ENCODE assay signal across 1 cellular context in the genomic region with DNA sequence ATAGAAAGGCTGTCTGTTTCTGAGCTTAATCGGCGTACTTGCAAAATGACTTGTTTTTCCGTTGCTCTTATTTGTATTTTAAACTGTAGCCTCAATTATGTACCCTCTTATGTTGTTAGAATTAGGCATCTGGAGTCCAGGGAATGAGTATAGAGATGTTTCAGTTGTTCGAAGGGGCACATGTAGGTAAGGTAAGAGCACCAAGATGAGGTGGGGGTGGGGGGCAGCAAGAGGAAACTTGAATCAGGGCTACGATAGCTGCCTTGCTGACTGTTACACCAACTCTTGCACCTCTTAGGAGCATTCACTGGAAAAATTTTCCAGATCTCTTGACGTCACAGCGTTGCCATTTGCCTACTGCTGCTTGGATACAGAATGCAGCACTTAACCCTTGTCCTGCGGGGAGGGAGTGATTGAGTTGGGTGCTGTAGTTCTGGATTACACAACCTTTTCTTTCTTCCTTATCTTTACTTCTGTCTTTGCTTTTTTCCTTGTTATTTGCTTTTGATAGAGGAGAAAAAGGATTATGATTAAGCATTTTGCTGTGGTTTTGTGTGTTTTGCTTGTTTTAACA.
TF ChIP-seq lines count a peak whose summit lies in the region.

No MANE protein-coding gene starts in this region.

TF ChIP-seq in HepG2, 621 proteins besides CTCF, POLR2A, EP300 and RAD21 (continued from another document and continues in another):
- peak; percentile 36; the same call in 1 of the 2 replicates for TF ChIP-seq GMEB1 (CRISPR knock-in tag; IDR thresholded peaks at IDR 0.05; ENCODE audit: borderline replicate concordance)
- TF ChIP-seq SIN3A (IDR thresholded peaks at IDR 0.05; ENCODE audit: borderline replicate concordance, low read depth, low read length) = peak; percentile 83; the same call in 1 of the 2 replicates
- peak; percentile 43 for TF ChIP-seq TEAD3 (CRISPR knock-in tag; optimal IDR thresholded peaks at IDR 0.05; ENCODE audit: borderline replicate concordance)
- peak; percentile 49; the same call in 1 of the 2 replicates for TF ChIP-seq ISL2 (CRISPR knock-in tag; IDR thresholded peaks at IDR 0.05)
- TF ChIP-seq ZNF10 (CRISPR knock-in tag; IDR thresholded peaks at IDR 0.05; ENCODE audit: borderline replicate concordance, low read depth) = no peak
- TF ChIP-seq ZKSCAN5 (CRISPR knock-in tag; IDR thresholded peaks at IDR 0.05) = no peak
- no peak for TF ChIP-seq IKZF4 (CRISPR knock-in tag; IDR thresholded peaks at IDR 0.05; ENCODE audit: borderline replicate concordance, low read depth, not compliant biosample characterization)
- 0 out of 2 replicates have a peak, but pooled peaks have one; percentile 20 for TF ChIP-seq ZNF792 (CRISPR knock-in tag; IDR thresholded peaks at IDR 0.05)
- no peak for TF ChIP-seq ATRX (CRISPR knock-in tag; IDR thresholded peaks at IDR 0.05; ENCODE audit: borderline replicate concordance)
- TF ChIP-seq NFKBIZ (CRISPR knock-in tag; IDR thresholded peaks at IDR 0.05) = peak; percentile 73; the same call in 1 of the 2 replicates
- peak; percentile 29; the same call in 1 of the 2 replicates for TF ChIP-seq ZNF124 (CRISPR knock-in tag; IDR thresholded peaks at IDR 0.05)
- TF ChIP-seq SRF (IDR thresholded peaks at IDR 0.05; ENCODE audit: low read depth, low read length) = no peak
- TF ChIP-seq TCF7 (IDR thresholded peaks at IDR 0.05; ENCODE audit: low read depth) = peak; percentile 73
- 0 out of 2 replicates have a peak, but pooled peaks have one; percentile 48 for TF ChIP-seq ZBTB26 (CRISPR knock-in tag; IDR thresholded peaks at IDR 0.05; ENCODE audit: borderline replicate concordance)
- TF ChIP-seq, protein P1, sequence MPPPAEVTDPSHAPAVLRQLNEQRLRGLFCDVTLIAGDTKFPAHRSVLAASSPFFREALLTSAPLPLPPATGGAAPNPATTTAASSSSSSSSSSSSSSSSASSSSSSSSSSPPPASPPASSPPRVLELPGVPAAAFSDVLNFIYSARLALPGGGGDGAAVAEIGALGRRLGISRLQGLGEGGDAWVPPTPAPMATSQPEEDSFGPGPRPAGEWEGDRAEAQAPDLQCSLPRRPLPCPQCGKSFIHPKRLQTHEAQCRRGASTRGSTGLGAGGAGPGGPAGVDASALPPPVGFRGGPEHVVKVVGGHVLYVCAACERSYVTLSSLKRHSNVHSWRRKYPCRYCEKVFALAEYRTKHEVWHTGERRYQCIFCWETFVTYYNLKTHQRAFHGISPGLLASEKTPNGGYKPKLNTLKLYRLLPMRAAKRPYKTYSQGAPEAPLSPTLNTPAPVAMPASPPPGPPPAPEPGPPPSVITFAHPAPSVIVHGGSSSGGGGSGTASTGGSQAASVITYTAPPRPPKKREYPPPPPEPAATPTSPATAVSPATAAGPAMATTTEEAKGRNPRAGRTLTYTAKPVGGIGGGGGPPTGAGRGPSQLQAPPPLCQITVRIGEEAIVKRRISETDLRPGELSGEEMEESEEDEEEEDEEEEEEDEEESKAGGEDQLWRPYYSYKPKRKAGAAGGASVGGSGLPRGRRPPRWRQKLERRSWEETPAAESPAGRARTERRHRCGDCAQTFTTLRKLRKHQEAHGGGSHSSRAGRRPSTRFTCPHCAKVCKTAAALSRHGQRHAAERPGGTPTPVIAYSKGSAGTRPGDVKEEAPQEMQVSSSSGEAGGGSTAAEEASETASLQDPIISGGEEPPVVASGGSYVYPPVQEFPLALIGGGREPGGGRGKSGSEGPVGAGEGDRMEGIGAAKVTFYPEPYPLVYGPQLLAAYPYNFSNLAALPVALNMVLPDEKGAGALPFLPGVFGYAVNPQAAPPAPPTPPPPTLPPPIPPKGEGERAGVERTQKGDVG (CRISPR knock-in tag; IDR thresholded peaks at IDR 0.05; ENCODE audit: borderline replicate concordance) = no peak
- peak; percentile 8; the same call in 1 of the 2 replicates for TF ChIP-seq ATF7 (IDR thresholded peaks at IDR 0.05)
- TF ChIP-seq ATF7 (CRISPR knock-in tag; IDR thresholded peaks at IDR 0.05) = no peak
- TF ChIP-seq, protein P2, sequence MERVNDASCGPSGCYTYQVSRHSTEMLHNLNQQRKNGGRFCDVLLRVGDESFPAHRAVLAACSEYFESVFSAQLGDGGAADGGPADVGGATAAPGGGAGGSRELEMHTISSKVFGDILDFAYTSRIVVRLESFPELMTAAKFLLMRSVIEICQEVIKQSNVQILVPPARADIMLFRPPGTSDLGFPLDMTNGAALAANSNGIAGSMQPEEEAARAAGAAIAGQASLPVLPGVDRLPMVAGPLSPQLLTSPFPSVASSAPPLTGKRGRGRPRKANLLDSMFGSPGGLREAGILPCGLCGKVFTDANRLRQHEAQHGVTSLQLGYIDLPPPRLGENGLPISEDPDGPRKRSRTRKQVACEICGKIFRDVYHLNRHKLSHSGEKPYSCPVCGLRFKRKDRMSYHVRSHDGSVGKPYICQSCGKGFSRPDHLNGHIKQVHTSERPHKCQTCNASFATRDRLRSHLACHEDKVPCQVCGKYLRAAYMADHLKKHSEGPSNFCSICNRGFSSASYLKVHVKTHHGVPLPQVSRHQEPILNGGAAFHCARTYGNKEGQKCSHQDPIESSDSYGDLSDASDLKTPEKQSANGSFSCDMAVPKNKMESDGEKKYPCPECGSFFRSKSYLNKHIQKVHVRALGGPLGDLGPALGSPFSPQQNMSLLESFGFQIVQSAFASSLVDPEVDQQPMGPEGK (CRISPR knock-in tag; IDR thresholded peaks at IDR 0.05) = peak; percentile 53
- TF ChIP-seq SRSF9 (IDR thresholded peaks at IDR 0.05; ENCODE audit: borderline replicate concordance, insufficient read depth, low read depth, low read length, poor library complexity, severe bottlenecking) = no peak
- no peak for TF ChIP-seq ZNF816 (CRISPR knock-in tag; IDR thresholded peaks at IDR 0.05; ENCODE audit: borderline replicate concordance)
- peak; percentile 31; the same call in 1 of the 2 replicates for TF ChIP-seq MAZ (IDR thresholded peaks at IDR 0.05; ENCODE audit: borderline replicate concordance, low read depth, low read length)
- TF ChIP-seq MAZ (CRISPR knock-in tag; IDR thresholded peaks at IDR 0.05; ENCODE audit: low read depth) = peak; percentile 66; the same call in 1 of the 2 replicates
- TF ChIP-seq ZNF431 (CRISPR knock-in tag; IDR thresholded peaks at IDR 0.05; ENCODE audit: borderline replicate concordance, low read depth) = 0 out of 2 replicates have a peak, but pooled peaks have one; percentile 25
- TF ChIP-seq ZNF766 (CRISPR knock-in tag; IDR thresholded peaks at IDR 0.05; ENCODE audit: borderline replicate concordance) = no peak
- TF ChIP-seq MEF2D (CRISPR knock-in tag; IDR thresholded peaks at IDR 0.05) = no peak
- TF ChIP-seq JUN (CRISPR knock-in tag; IDR thresholded peaks at IDR 0.05) = no peak
- TF ChIP-seq PRMT3 (CRISPR knock-in tag; IDR thresholded peaks at IDR 0.05; ENCODE audit: borderline replicate concordance, low read depth) = no peak
- TF ChIP-seq, protein P3, sequence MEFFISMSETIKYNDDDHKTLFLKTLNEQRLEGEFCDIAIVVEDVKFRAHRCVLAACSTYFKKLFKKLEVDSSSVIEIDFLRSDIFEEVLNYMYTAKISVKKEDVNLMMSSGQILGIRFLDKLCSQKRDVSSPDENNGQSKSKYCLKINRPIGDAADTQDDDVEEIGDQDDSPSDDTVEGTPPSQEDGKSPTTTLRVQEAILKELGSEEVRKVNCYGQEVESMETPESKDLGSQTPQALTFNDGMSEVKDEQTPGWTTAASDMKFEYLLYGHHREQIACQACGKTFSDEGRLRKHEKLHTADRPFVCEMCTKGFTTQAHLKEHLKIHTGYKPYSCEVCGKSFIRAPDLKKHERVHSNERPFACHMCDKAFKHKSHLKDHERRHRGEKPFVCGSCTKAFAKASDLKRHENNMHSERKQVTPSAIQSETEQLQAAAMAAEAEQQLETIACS (CRISPR knock-in tag; IDR thresholded peaks at IDR 0.05) = no peak
- TF ChIP-seq MNT (IDR thresholded peaks at IDR 0.05) = no peak
- peak; percentile 54; the same call in 1 of the 2 replicates for TF ChIP-seq RXRB (CRISPR knock-in tag; IDR thresholded peaks at IDR 0.05; ENCODE audit: borderline replicate concordance)
- TF ChIP-seq HDAC2 (CRISPR knock-in tag; IDR thresholded peaks at IDR 0.05) = peak; percentile 82
- TF ChIP-seq ZBTB25 (CRISPR knock-in tag; IDR thresholded peaks at IDR 0.05) = peak; percentile 60; the same call in 1 of the 2 replicates
- peak; percentile 61; the same call in 1 of the 2 replicates for TF ChIP-seq HMG20B (CRISPR knock-in tag; conservative IDR thresholded peaks at IDR 0.05)
- TF ChIP-seq, protein P4, sequence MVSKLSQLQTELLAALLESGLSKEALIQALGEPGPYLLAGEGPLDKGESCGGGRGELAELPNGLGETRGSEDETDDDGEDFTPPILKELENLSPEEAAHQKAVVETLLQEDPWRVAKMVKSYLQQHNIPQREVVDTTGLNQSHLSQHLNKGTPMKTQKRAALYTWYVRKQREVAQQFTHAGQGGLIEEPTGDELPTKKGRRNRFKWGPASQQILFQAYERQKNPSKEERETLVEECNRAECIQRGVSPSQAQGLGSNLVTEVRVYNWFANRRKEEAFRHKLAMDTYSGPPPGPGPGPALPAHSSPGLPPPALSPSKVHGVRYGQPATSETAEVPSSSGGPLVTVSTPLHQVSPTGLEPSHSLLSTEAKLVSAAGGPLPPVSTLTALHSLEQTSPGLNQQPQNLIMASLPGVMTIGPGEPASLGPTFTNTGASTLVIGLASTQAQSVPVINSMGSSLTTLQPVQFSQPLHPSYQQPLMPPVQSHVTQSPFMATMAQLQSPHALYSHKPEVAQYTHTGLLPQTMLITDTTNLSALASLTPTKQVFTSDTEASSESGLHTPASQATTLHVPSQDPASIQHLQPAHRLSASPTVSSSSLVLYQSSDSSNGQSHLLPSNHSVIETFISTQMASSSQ (IDR thresholded peaks at IDR 0.05; ENCODE audit: low read depth) = 0 out of 2 replicates have a peak, but pooled peaks have one; percentile 31
- TF ChIP-seq, protein P4 (CRISPR knock-in tag; IDR thresholded peaks at IDR 0.05; ENCODE audit: borderline replicate concordance) = peak; percentile 63; the same call in 1 of the 2 replicates
- TF ChIP-seq CREB1 (IDR thresholded peaks at IDR 0.05) = peak; percentile 92
- TF ChIP-seq CREB1 (CRISPR knock-in tag; IDR thresholded peaks at IDR 0.05) = peak; percentile 90
- TF ChIP-seq ARNTL (CRISPR knock-in tag; IDR thresholded peaks at IDR 0.05) = peak; percentile 16; the same call in 1 of the 2 replicates
- peak; percentile 63; the same call in 1 of the 2 replicates for TF ChIP-seq THRA (CRISPR knock-in tag; IDR thresholded peaks at IDR 0.05; ENCODE audit: borderline replicate concordance)
